ENCODE assay signal across 14 cellular contexts in the genomic region with DNA sequence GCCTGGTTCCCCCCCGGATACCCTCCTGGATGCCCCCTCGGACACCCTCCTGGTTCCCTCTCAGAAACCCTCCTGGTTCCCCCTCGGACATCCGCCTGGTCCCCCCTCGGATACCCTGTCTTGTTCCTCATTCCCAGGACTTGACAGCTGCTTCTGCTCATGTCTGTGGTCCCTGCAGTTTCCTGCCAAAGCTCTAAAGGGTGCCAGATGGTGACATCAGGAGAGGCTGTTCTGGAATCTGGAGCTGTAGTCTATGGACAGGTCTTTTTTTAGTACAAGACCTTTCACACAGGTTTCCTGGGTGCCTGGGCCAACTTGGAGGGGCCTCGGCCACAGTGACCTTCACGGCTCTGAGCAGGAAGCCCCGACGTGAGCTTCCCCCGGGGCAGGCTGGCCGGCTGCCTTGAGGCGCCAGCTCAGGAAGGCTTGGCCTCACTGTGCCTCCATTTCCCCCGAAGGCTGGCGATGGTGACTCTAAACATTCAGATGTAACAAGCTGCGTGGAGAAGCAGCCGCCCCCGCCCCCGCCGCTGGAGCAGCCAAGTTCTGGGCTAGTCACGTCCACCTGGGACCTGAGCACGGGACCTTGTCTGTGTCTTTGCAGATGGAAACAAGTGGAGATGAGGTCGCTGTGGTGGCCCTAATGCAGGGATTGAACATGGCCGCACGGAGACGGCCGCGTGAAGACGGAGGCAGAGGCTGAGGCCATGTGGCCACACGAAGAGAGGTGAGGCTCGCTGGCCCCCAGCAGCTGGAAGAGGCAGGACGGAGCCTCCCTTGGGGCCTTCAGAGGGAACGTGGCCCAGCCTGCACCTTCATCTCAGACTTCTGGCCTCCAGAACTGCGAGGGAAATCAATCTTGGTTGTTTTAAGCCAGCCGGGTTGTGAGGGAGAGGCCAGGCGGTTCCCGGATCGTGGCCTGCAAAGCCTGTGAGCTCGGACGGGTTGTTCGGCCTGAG. TPM values are rescaled to one million over a fixed set of nuclear protein-coding genes. Genes with fewer than 3 reads are reported as not detected.
A peak's percentile ranks its signal among the peaks of the same experiment; 100 is the strongest.
DNase-seq lines count a peak whose midpoint lies in the region; ATAC-seq and TF ChIP-seq lines count a peak whose summit lies in the region.
"Had no signal": no experiment of that assay in that cellular context is flagged by ENCODE, and none has a peak within 500 bp of the region (broad histone marks: within the 10 kb centered on the region; RNA-seq: fewer than 3 reads in every experiment).

No MANE protein-coding gene starts in this region.

- no peaks in the 10 kb centered on the region for H3K27me3 ChIP-seq in WERI-Rb-1 (ENCODE audit: insufficient read depth, low read depth, severe bottlenecking)

- H3K9me3 ChIP-seq in WERI-Rb-1 (ENCODE audit: severe bottlenecking), result no peaks in the 10 kb centered on the region
- H3K9me3 ChIP-seq: thoracic aorta had no signal

- peak; percentile 68 for DNase-seq in GM03348 (ENCODE audit: low spot score)
- DNase-seq in hippocampal formation (lab: John Stamatoyannopoulos, UW), result peak; percentile 14 to 34
- no peak for DNase-seq in sciatic nerve (ENCODE audit: low spot score)
- no peak for DNase-seq in naive thymus-derived CD8-positive, alpha-beta T cell
- DNase-seq in effector CD8-positive, alpha-beta T cell (lab: John Stamatoyannopoulos, UW), result no peak
- DNase-seq in WERI-Rb-1, result no peak
- DNase-seq: activated CD4-positive, alpha-beta T cell treated with anti-CD3 and anti-CD28 coated beads for 48 hours; activated naive CD4-positive, alpha-beta T cell; CD4-positive, alpha-beta memory T cell; NK-92 treated with Interleukin-12 subunit alpha and Interleukin-12 subunit beta, amount 100 ng/mL, for 24 hours had no signal

- no peaks in the 10 kb centered on the region for H3K9me3 Mint-ChIP-seq in dendritic cell treated with granulocyte-macrophage colony-stimulating factor and Interleukin-4, amounts not matched to agents 40 ng/mL and 50 ng/mL, for 4 days
- no peaks in the 10 kb centered on the region for H3K9me3 Mint-ChIP-seq in naive thymus-derived CD8-positive, alpha-beta T cell
- H3K9me3 Mint-ChIP-seq: CD4-positive, alpha-beta memory T cell had no signal

- no peak overlapping the region for H3K4me3 ChIP-seq in WERI-Rb-1 (ENCODE audit: low read depth, low read length)
- H3K4me3 ChIP-seq: thoracic aorta had no signal

- TF ChIP-seq CTCF in WERI-Rb-1 (IDR thresholded peaks at IDR 0.05; ENCODE audit: low read depth, low read length), result no peak

- peaks cover 51% of the 10 kb centered on the region for H3K4me1 Mint-ChIP-seq in dendritic cell treated with granulocyte-macrophage colony-stimulating factor and Interleukin-4, amounts not matched to agents 40 ng/mL and 50 ng/mL, for 4 days (ENCODE audit: low read depth)
- H3K4me1 Mint-ChIP-seq in naive thymus-derived CD8-positive, alpha-beta T cell, result peaks cover 11 to 31% (median 21%) of the 10 kb centered on the region in 4 donors

- H3K4me3 Mint-ChIP-seq in dendritic cell treated with granulocyte-macrophage colony-stimulating factor and Interleukin-4, amounts not matched to agents 40 ng/mL and 50 ng/mL, for 4 days, result peak overlapping the region; percentile 57
- no peak overlapping the region for H3K4me3 Mint-ChIP-seq in naive thymus-derived CD8-positive, alpha-beta T cell
- H3K4me3 Mint-ChIP-seq: CD4-positive, alpha-beta memory T cell had no signal

- POLR2A ChIA-PET in naive thymus-derived CD8-positive, alpha-beta T cell (lab: Charles Lee), result interaction anchor here (0.7 kb wide), 1 partner anchor 15 kb away, joined by 4 read pairs; a partner anchor contains a TSS

- ATAC-seq in sciatic nerve, result peak; percentile 68
- ATAC-seq in naive thymus-derived CD8-positive, alpha-beta T cell, result no peak
- ATAC-seq in HG02759 (IDR thresholded peaks at IDR 0.05; ENCODE audit: unreplicated experiment), result no peak
- ATAC-seq: SK-N-SH treated with all-trans-retinoic acid at 6 μM for 48 hours had no signal

- intact Hi-C loops in dendritic cell treated with granulocyte-macrophage colony-stimulating factor and Interleukin-4, amounts not matched to agents 40 ng/mL and 50 ng/mL, for 4 days (cut with micrococcal nuclease), result no loop called here
- intact Hi-C loops in sciatic nerve (cut with DNase I), result no loop called here

- no peaks in the 10 kb centered on the region for H3K27me3 Mint-ChIP-seq in dendritic cell treated with granulocyte-macrophage colony-stimulating factor and Interleukin-4, amounts not matched to agents 40 ng/mL and 50 ng/mL, for 4 days
- no peaks in the 10 kb centered on the region for H3K27me3 Mint-ChIP-seq in naive thymus-derived CD8-positive, alpha-beta T cell
- H3K27me3 Mint-ChIP-seq: CD4-positive, alpha-beta memory T cell had no signal

- H3K36me3 ChIP-seq in WERI-Rb-1, result peaks cover 63% of the 10 kb centered on the region

- H3K36me3 Mint-ChIP-seq in dendritic cell treated with granulocyte-macrophage colony-stimulating factor and Interleukin-4, amounts not matched to agents 40 ng/mL and 50 ng/mL, for 4 days (ENCODE audit: low read depth), result peaks cover 68% of the 10 kb centered on the region
- H3K36me3 Mint-ChIP-seq in naive thymus-derived CD8-positive, alpha-beta T cell, result peaks cover 0 to 19% (median 3%) of the 10 kb centered on the region in 3 donors

- no peak overlapping the region for H3K27ac ChIP-seq in WERI-Rb-1
- H3K27ac ChIP-seq: thoracic aorta had no signal

- peak overlapping the region; percentile 84 for H3K27ac Mint-ChIP-seq in dendritic cell treated with granulocyte-macrophage colony-stimulating factor and Interleukin-4, amounts not matched to agents 40 ng/mL and 50 ng/mL, for 4 days
- peak overlapping the region in 2 of 10 donors; percentile 48 to 72 for H3K27ac Mint-ChIP-seq in naive thymus-derived CD8-positive, alpha-beta T cell

RNA-seq across cellular contexts. Expression of a gene that starts 12.7 kb away (rescaled TPM):
- 38.5 TPM for total RNA-seq in sciatic nerve
- 10 to 100 TPM; 33.8 to 34.3 TPM for total RNA-seq in naive thymus-derived CD8-positive, alpha-beta T cell
- polyA plus RNA-seq in naive thymus-derived CD8-positive, alpha-beta T cell, result 10 to 100 TPM; 23.4 to 37.0 (median 28.4) TPM

RNA-seq across cellular contexts. Expression of a gene that starts 15.0 kb away (rescaled TPM):
- total RNA-seq in sciatic nerve, result 29.1 TPM
- total RNA-seq in naive thymus-derived CD8-positive, alpha-beta T cell, result 10 to 100 TPM; 33.0 to 40.6 TPM
- 10 to 100 TPM; 28.8 to 38.6 (median 37.8) TPM for polyA plus RNA-seq in naive thymus-derived CD8-positive, alpha-beta T cell

RNA-seq across cellular contexts. Expression of a gene that starts 30.5 kb away (rescaled TPM):
- total RNA-seq in sciatic nerve, result 11.7 TPM
- 10 to 100 TPM; 23.2 to 23.4 TPM for total RNA-seq in naive thymus-derived CD8-positive, alpha-beta T cell
- polyA plus RNA-seq in naive thymus-derived CD8-positive, alpha-beta T cell, result 10 to 100 TPM; 41.1 to 43.8 (median 41.6) TPM

RNA-seq across cellular contexts. Expression of a gene that starts 49.2 kb away (rescaled TPM):
- 0.45 TPM for total RNA-seq in sciatic nerve
- under 1 TPM; 0.75 to 0.77 TPM for total RNA-seq in naive thymus-derived CD8-positive, alpha-beta T cell
- polyA plus RNA-seq in naive thymus-derived CD8-positive, alpha-beta T cell, result not detected
- total RNA-seq: CD4-positive, alpha-beta memory T cell had no signal
- polyA plus RNA-seq: CD4-positive, alpha-beta memory T cell had no signal

RNA-seq across cellular contexts. Expression of a gene that starts 49.3 kb away (rescaled TPM):
- 7.2 TPM for total RNA-seq in sciatic nerve
- total RNA-seq in naive thymus-derived CD8-positive, alpha-beta T cell, result 1 to 10 TPM; 7.6 to 7.8 TPM
- polyA plus RNA-seq in naive thymus-derived CD8-positive, alpha-beta T cell, result 1 to 10 TPM; 3.6 to 8.3 (median 4.5) TPM

Comparison
In these comparisons a context has a peak if more than half of its experiments do, and no peak if none do; other contexts are left out.
1. DNase-seq: peak in GM03348 (single experiment) and hippocampal formation (2 of 2); none in sciatic nerve (single experiment), naive thymus-derived CD8-positive, alpha-beta T cell (0 of 10), effector CD8-positive, alpha-beta T cell (single experiment) and WERI-Rb-1 (single experiment).